Comparison of ENCODE assay signal across 25 cellular contexts in the genomic region with DNA sequence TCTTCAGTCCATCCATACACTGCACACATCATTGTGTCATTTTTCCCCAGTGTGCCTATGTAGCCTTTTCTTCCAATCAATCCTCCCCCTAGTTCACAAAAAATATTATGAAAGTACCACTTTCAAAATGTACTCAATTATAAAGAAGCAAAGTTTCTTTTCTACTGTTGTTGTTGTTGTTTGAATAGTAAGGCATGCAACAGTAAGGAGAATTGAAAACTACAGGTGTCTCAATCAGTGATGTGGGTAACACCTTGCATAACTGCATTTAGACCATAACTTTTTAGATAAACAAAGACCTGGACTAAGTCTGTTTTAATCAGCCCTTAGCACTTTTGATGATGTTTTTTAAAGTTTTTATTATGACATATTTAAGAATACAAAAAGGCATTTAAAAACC.
"Had no signal": no experiment of that assay in that cellular context is flagged by ENCODE, and none has a peak within 500 bp of the region (broad histone marks: within the 10 kb centered on the region; RNA-seq: fewer than 3 reads in every experiment).

No MANE protein-coding gene starts in this region.

- H3K4me3 Mint-ChIP-seq: dendritic cell treated with granulocyte-macrophage colony-stimulating factor and Interleukin-4, amounts not matched to agents 40 ng/mL and 50 ng/mL, for 4 days; effector memory CD8-positive, alpha-beta T cell; endodermal cell; mesothelial cell of epicardium; naive B cell had no signal

- H3K4me3 ChIP-seq: colonic mucosa, esophagus squamous epithelium, gastrocnemius medialis, heart right ventricle, left lung, lower lobe of right lung, mucosa of descending colon had no signal

- H3K4me1 Mint-ChIP-seq: mesothelial cell of epicardium, naive B cell had no signal

- H3K36me3 ChIP-seq: colonic mucosa, esophagus squamous epithelium, gastrocnemius medialis, heart right ventricle, left lung, lower lobe of right lung had no signal

- H3K27me3 Mint-ChIP-seq: dendritic cell treated with granulocyte-macrophage colony-stimulating factor and Interleukin-4, amounts not matched to agents 40 ng/mL and 50 ng/mL, for 4 days; effector memory CD8-positive, alpha-beta T cell; naive B cell had no signal

- H3K4me1 ChIP-seq: colonic mucosa, esophagus squamous epithelium, gastrocnemius medialis, heart right ventricle, left lung, lower lobe of right lung had no signal

- DNase-seq: colonic mucosa; cortex of kidney; effector CD8-positive, alpha-beta T cell; effector memory CD8-positive, alpha-beta T cell; endodermal cell; erythroblast; esophagus squamous epithelium; foreskin fibroblast; foreskin melanocyte; gastrocnemius medialis; glutamatergic neuron; head of caudate nucleus; heart right ventricle; hippocampal formation; left cardiac atrium; left lung; left ventricle myocardium superior; lower lobe of right lung; mesenchymal stem cell; mucosa of descending colon; naive B cell had no signal

- H3K9me3 Mint-ChIP-seq: dendritic cell treated with granulocyte-macrophage colony-stimulating factor and Interleukin-4, amounts not matched to agents 40 ng/mL and 50 ng/mL, for 4 days; effector memory CD8-positive, alpha-beta T cell; endodermal cell; naive B cell had no signal

- H3K27ac Mint-ChIP-seq: dendritic cell treated with granulocyte-macrophage colony-stimulating factor and Interleukin-4, amounts not matched to agents 40 ng/mL and 50 ng/mL, for 4 days; effector memory CD8-positive, alpha-beta T cell; endodermal cell; mesothelial cell of epicardium; naive B cell had no signal

- H3K9me3 ChIP-seq: colonic mucosa, esophagus squamous epithelium, gastrocnemius medialis, heart right ventricle, left lung, lower lobe of right lung, mucosa of descending colon had no signal

- H3K27ac ChIP-seq: colonic mucosa, epithelial cell of prostate, esophagus squamous epithelium, gastrocnemius medialis, heart right ventricle, left lung, lower lobe of right lung had no signal

- H3K36me3 Mint-ChIP-seq: mesothelial cell of epicardium had no signal

- ATAC-seq: effector memory CD8-positive, alpha-beta T cell; esophagus mucosa; gastrocnemius medialis; heart right ventricle; left cardiac atrium; left lung; left ventricle myocardium superior; lower lobe of right lung; mucosa of descending colon had no signal

- H3K27me3 ChIP-seq: colonic mucosa, esophagus squamous epithelium, gastrocnemius medialis, heart right ventricle, left lung had no signal
